In the genomic region with DNA sequence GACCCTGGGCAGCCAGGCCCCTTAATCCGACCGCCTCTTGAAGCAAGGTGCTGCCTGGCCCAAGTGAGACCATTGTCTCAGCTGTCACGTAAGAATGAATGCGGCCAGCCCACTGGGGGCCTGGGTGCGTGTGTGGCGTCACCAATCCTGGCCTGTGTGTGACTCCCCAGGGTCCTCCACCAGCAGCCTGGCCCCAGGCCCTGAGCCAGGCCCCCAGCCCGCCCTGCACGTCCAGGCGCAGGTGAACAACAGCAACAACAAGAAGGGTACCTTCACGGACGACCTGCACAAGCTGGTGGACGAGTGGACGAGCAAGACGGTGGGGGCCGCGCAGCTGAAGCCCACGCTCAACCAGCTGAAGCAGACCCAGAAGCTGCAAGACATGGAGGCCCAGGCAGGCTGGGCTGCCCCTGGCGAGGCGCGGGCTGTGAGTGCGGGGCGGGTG, we compare ENCODE assay signal across 13 cellular contexts.
"Had no signal": no experiment of that assay in that cellular context is flagged by ENCODE, and none has a peak within 500 bp of the region (broad histone marks: within the 10 kb centered on the region; RNA-seq: fewer than 3 reads in every experiment).

No MANE protein-coding gene starts in this region.

- H3K4me3 Mint-ChIP-seq: activated B cell treated with CpG ODN at 0.5 μM for 24 hours; activated CD4-positive, alpha-beta T cell treated with anti-CD3 and anti-CD28 coated beads, Interleukin-2, amount 10 ng/mL, durations not matched to agents 7 days and 5 days; mesothelial cell of epicardium; nephron progenitor cell; T-helper 2 cell treated with Interferon-gamma antibody and Interleukin-4, amounts not matched to agents 5 μg/mL and 100 μg/mL, for 36 hours had no signal

- ATAC-seq: activated naive CD4-positive, alpha-beta T cell treated with anti-CD3 and anti-CD28 coated beads, Interleukin-2, amount 50 U/mL, for 72 hours had no signal

- H3K27ac Mint-ChIP-seq: activated B cell treated with CpG ODN at 0.5 μM for 24 hours; activated CD4-positive, alpha-beta T cell treated with anti-CD3 and anti-CD28 coated beads, Interleukin-2, amount 10 ng/mL, durations not matched to agents 7 days and 5 days; activated naive CD4-positive, alpha-beta T cell treated with anti-CD3 and anti-CD28 coated beads, Interleukin-2, amount 50 U/mL, for 72 hours; activated T-helper 2 cell treated with anti-CD3 and anti-CD28 coated beads, Interferon-gamma antibody, Interleukin-2, Interleukin-4, amounts not matched to agents 10 μg/mL and 5 μg/mL and 100 μg/mL, durations not matched to agents 14 hours and 24 hours and 36 hours; mesothelial cell of epicardium; nephron progenitor cell; T-helper 2 cell treated with Interferon-gamma antibody and Interleukin-4, amounts not matched to agents 5 μg/mL and 100 μg/mL, for 36 hours had no signal

- DNase-seq: activated B cell treated with CpG ODN at 0.5 μM for 24 hours; activated CD4-positive, alpha-beta T cell treated with anti-CD3 and anti-CD28 coated beads, Interleukin-2, amount 10 ng/mL, durations not matched to agents 7 days and 5 days; effector CD4-positive, alpha-beta T cell; esophagus squamous epithelium; nephron progenitor cell; stimulated activated CD4-positive, alpha-beta T cell treated with anti-CD3 and anti-CD28 coated beads, Interleukin-12 subunit alpha, Interleukin-12 subunit beta, amount 100 ng/mL, for 4 hours; stimulated activated naive CD4-positive, alpha-beta T cell; substantia nigra; SW 1271 had no signal

- H3K36me3 Mint-ChIP-seq: activated naive CD4-positive, alpha-beta T cell treated with anti-CD3 and anti-CD28 coated beads, Interleukin-2, amount 50 U/mL, for 72 hours had no signal

- H3K4me1 Mint-ChIP-seq: activated B cell treated with CpG ODN at 0.5 μM for 24 hours had no signal

- H3K9me3 Mint-ChIP-seq: activated B cell treated with CpG ODN at 0.5 μM for 24 hours; activated CD4-positive, alpha-beta T cell treated with anti-CD3 and anti-CD28 coated beads, Interleukin-2, amount 10 ng/mL, durations not matched to agents 7 days and 5 days; activated naive CD4-positive, alpha-beta T cell treated with anti-CD3 and anti-CD28 coated beads, Interleukin-2, amount 50 U/mL, for 72 hours; activated T-helper 2 cell treated with anti-CD3 and anti-CD28 coated beads, Interferon-gamma antibody, Interleukin-2, Interleukin-4, amounts not matched to agents 10 μg/mL and 5 μg/mL and 100 μg/mL, durations not matched to agents 14 hours and 24 hours and 36 hours; mesothelial cell of epicardium; nephron progenitor cell; T-helper 2 cell treated with Interferon-gamma antibody and Interleukin-4, amounts not matched to agents 5 μg/mL and 100 μg/mL, for 36 hours had no signal
